Comparison of ENCODE assay signal across 30 cellular contexts in genomic region chr17:73974536-73974935, GRCh38.
"Had no signal": no experiment of that assay in that cellular context is flagged by ENCODE, and none has a peak within 500 bp of the region (broad histone marks: within the 10 kb centered on the region; RNA-seq: fewer than 3 reads in every experiment).

No MANE protein-coding gene starts in this region.

- H3K4me3 Mint-ChIP-seq: activated naive CD8-positive, alpha-beta T cell; central memory CD8-positive, alpha-beta T cell; dendritic cell treated with granulocyte-macrophage colony-stimulating factor and Interleukin-4, amounts not matched to agents 40 ng/mL and 50 ng/mL, for 4 days; mesothelial cell of epicardium; naive B cell; stimulated activated memory B cell treated with anti-CD40 and anti-IgM and Interleukin-4, amounts not matched to agents 10 μg/mL and 1 μg/mL and 100 μg/mL, for 72 hours; stimulated activated naive CD8-positive, alpha-beta T cell treated with anti-CD3 and anti-CD28 coated beads, Interleukin-15, amount 100 ng/mL, for 72 hours had no signal

- H3K36me3 Mint-ChIP-seq: activated naive CD8-positive, alpha-beta T cell; mesothelial cell of epicardium; naive B cell; stimulated activated memory B cell treated with anti-CD40 and anti-IgM and Interleukin-4, amounts not matched to agents 10 μg/mL and 1 μg/mL and 100 μg/mL, for 72 hours had no signal

- H3K27ac Mint-ChIP-seq: activated naive CD8-positive, alpha-beta T cell; dendritic cell treated with granulocyte-macrophage colony-stimulating factor and Interleukin-4, amounts not matched to agents 40 ng/mL and 50 ng/mL, for 4 days; mesothelial cell of epicardium; stimulated activated memory B cell treated with anti-CD40 and anti-IgM and Interleukin-4, amounts not matched to agents 10 μg/mL and 1 μg/mL and 100 μg/mL, for 72 hours had no signal

- H3K36me3 ChIP-seq: left ventricle myocardium inferior, ovary, prostate gland, sigmoid colon, thyroid gland, upper lobe of left lung, vagina had no signal

- DNase-seq: activated CD4-positive, alpha-beta T cell treated with anti-CD3 and anti-CD28 coated beads for 48 hours; activated CD4-positive, alpha-beta T cell treated with anti-CD3 and anti-CD28 coated beads, Interleukin-2, amount 50 U/mL, for 48 hours; activated CD8-positive, alpha-beta memory T cell treated with anti-CD3 and anti-CD28 coated beads for 24 hours; activated effector memory CD4-positive, alpha-beta T cell treated with Interleukin-2 at 50 U/mL for 16 hours; activated naive CD4-positive, alpha-beta T cell treated with Interleukin-2 at 50 U/mL for 16 hours; anterior cingulate cortex; effector CD4-positive, alpha-beta T cell; naive B cell; retina; sigmoid colon; stimulated activated CD4-positive, alpha-beta T cell treated with anti-CD3 and anti-CD28 coated beads, Interleukin-1b, Interleukin-23, amount 100 ng/mL, for 48 hours; stimulated activated CD4-positive, alpha-beta T cell treated with anti-CD3 and anti-CD28 coated beads, Interleukin-4, amount 100 ng/mL, for 4 hours; stimulated activated CD8-positive, alpha-beta memory T cell treated with anti-CD3 and anti-CD28 coated beads, Interleukin-4, amount 100 ng/mL, for 48 hours; stimulated activated naive CD8-positive, alpha-beta T cell treated with anti-CD3 and anti-CD28 coated beads, Interleukin-15, amount 100 ng/mL, for 72 hours; substantia nigra; T-helper 9 cell; thyroid gland; upper lobe of left lung had no signal

- H3K27ac ChIP-seq: epithelial cell of prostate, left ventricle myocardium inferior, ovary, prostate gland, sigmoid colon, thyroid gland, upper lobe of left lung, vagina, VCaP had no signal

- H3K4me1 Mint-ChIP-seq: central memory CD8-positive, alpha-beta T cell; naive B cell; stimulated activated memory B cell treated with anti-CD40 and anti-IgM and Interleukin-4, amounts not matched to agents 10 μg/mL and 1 μg/mL and 100 μg/mL, for 72 hours; stimulated activated naive CD8-positive, alpha-beta T cell treated with anti-CD3 and anti-CD28 coated beads, Interleukin-15, amount 100 ng/mL, for 72 hours had no signal

- H3K9me3 ChIP-seq: left ventricle myocardium inferior, ovary, prostate gland, sigmoid colon, thyroid gland, upper lobe of left lung, vagina had no signal

- H3K9me3 Mint-ChIP-seq: central memory CD8-positive, alpha-beta T cell; dendritic cell treated with granulocyte-macrophage colony-stimulating factor and Interleukin-4, amounts not matched to agents 40 ng/mL and 50 ng/mL, for 4 days; mesothelial cell of epicardium; naive B cell; stimulated activated memory B cell treated with anti-CD40 and anti-IgM and Interleukin-4, amounts not matched to agents 10 μg/mL and 1 μg/mL and 100 μg/mL, for 72 hours; stimulated activated naive CD8-positive, alpha-beta T cell treated with anti-CD3 and anti-CD28 coated beads, Interleukin-15, amount 100 ng/mL, for 72 hours had no signal

- H3K4me1 ChIP-seq: left ventricle myocardium inferior, prostate gland, sigmoid colon, upper lobe of left lung, vagina had no signal

- H3K27me3 ChIP-seq: ovary, thyroid gland, upper lobe of left lung, vagina had no signal

- ATAC-seq: activated CD4-positive, CD25-positive, alpha-beta regulatory T cell treated with anti-CD3 and anti-CD28 coated beads, Interleukin-2, amount 50 U/mL, for 24 hours; stimulated activated memory B cell treated with anti-CD40 and anti-IgM and Interleukin-4, amounts not matched to agents 10 μg/mL and 1 μg/mL and 100 μg/mL, for 72 hours; stimulated activated naive CD8-positive, alpha-beta T cell treated with anti-CD3 and anti-CD28 coated beads, Interleukin-15, amount 100 ng/mL, for 72 hours had no signal

- H3K4me3 ChIP-seq: left ventricle myocardium inferior, ovary, prostate gland, sigmoid colon, thyroid gland, upper lobe of left lung, vagina had no signal
